8 cellular contexts compared by ENCODE assay signal in the genomic region with DNA sequence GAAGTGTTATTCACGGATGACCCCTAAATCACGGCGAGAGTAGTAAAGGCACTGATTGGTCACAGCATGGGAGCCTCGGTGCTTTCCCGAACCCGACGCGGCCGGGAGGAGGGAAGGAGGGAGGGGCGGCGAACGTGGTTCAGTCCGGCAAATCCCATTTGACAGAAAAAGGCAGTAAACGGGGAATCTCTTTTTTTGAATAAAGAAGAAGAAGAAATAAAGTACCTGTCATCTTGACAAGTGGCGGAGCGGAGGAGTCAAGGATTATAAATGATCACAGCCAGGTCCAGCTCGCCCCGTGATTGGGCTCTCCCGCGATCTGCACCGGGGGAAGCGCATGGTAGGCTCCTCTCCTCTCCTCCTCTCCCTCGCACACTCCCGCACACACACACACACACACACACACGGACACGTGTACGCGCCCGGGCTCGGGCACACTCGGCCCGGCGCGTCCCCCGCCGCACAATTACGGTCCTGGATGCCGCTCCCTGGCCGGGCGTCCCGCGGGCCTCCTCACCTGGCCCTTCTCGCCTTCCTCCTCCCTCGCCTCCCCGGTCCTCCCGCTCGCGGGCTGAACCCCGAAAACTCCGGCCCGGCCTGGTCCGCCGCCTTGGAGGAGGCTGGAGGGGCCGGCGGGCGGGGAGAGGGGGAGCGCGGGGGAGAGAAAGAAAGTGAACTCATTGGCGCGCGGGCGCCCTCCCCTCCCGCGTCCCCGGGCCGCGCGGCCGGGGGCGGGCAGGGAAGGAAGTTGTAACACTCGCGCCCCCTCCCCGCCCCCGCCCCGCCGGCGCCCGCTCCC.
A peak's percentile ranks its signal among the peaks of the same experiment; 100 is the strongest.
DNase-seq lines count a peak whose midpoint lies in the region; ATAC-seq and TF ChIP-seq lines count a peak whose summit lies in the region.

No MANE protein-coding gene starts in this region.

- ATAC-seq in GM18517 (IDR thresholded peaks at IDR 0.05; ENCODE audit: unreplicated experiment): peak; percentile 14
- peak; percentile 25 for ATAC-seq in activated naive CD8-positive, alpha-beta T cell treated with anti-CD3 and anti-CD28 coated beads, Interleukin-2, amount 10 ng/mL, durations not matched to agents 7 days and 5 days (ENCODE audit: low read depth)
- ATAC-seq in right cardiac atrium: peak; percentile 53 to 55
- no peak for ATAC-seq in HG02885 (IDR thresholded peaks at IDR 0.05; ENCODE audit: poor library complexity, unreplicated experiment)

- H3K27ac Mint-ChIP-seq in activated naive CD8-positive, alpha-beta T cell treated with anti-CD3 and anti-CD28 coated beads, Interleukin-2, amount 10 ng/mL, durations not matched to agents 7 days and 5 days: peak overlapping the region; percentile 48

- POLR2A ChIA-PET in activated naive CD8-positive, alpha-beta T cell treated with anti-CD3 and anti-CD28 coated beads, Interleukin-2, amount 10 ng/mL, durations not matched to agents 7 days and 5 days (lab: Charles Lee): interaction anchor here (0.6 kb wide), 1 partner anchor 126 kb away, joined by 3 read pairs; no protein-coding TSS in a partner anchor

- DNase-seq in AG09309 (ENCODE audit: low read depth) (peak; percentile 45), NCI-H1417 (lab: John Stamatoyannopoulos, UW) (peak; percentile 72 to 93 (median 89)), right cardiac atrium (peak in 2 of 3 donors; percentile 47 to 49), retinal pigment epithelial cell (ENCODE audit: low read depth) (no peak), GDM1 (lab: John Stamatoyannopoulos, UW) (no peak)
- peak; percentile 39 for DNase-seq in activated naive CD8-positive, alpha-beta T cell treated with anti-CD3 and anti-CD28 coated beads, Interleukin-2, amount 10 ng/mL, durations not matched to agents 7 days and 5 days

- no peak for TF ChIP-seq CTCF in AG09309 (IDR thresholded peaks at IDR 0.05; ENCODE audit: control insufficient read depth, insufficient read depth, low read depth, low read length, missing control alignments)
- no peak for TF ChIP-seq CTCF in retinal pigment epithelial cell (conservative IDR thresholded peaks at IDR 0.05; ENCODE audit: low read depth, low read length)

- H3K9me3 ChIP-seq in right cardiac atrium (ENCODE audit: control insufficient read depth, low read length): no peaks in the 10 kb centered on the region

- peaks cover 73% of the 10 kb centered on the region for H3K27me3 Mint-ChIP-seq in activated naive CD8-positive, alpha-beta T cell treated with anti-CD3 and anti-CD28 coated beads, Interleukin-2, amount 10 ng/mL, durations not matched to agents 7 days and 5 days

- peaks cover 4% of the 10 kb centered on the region for H3K27me3 ChIP-seq in right cardiac atrium (ENCODE audit: control insufficient read depth, insufficient read depth)

- H3K4me1 ChIP-seq in right cardiac atrium (ENCODE audit: control insufficient read depth, insufficient read depth, low read length): no peaks in the 10 kb centered on the region

- peaks cover 10% of the 10 kb centered on the region for H3K4me1 Mint-ChIP-seq in activated naive CD8-positive, alpha-beta T cell treated with anti-CD3 and anti-CD28 coated beads, Interleukin-2, amount 10 ng/mL, durations not matched to agents 7 days and 5 days

- peak overlapping the region; percentile 64 for H3K4me3 ChIP-seq in AG09309 (ENCODE audit: control insufficient read depth, low read depth, low read length)
- peak overlapping the region; percentile 85 for H3K4me3 ChIP-seq in right cardiac atrium (ENCODE audit: low read length)
- H3K4me3 ChIP-seq in retinal pigment epithelial cell (ENCODE audit: low read length): peak overlapping the region; percentile 65

- intact Hi-C loops in right cardiac atrium (cut with DNase I): no loop called here

- peak overlapping the region; percentile 69 for H3K4me3 Mint-ChIP-seq in activated naive CD8-positive, alpha-beta T cell treated with anti-CD3 and anti-CD28 coated beads, Interleukin-2, amount 10 ng/mL, durations not matched to agents 7 days and 5 days

- WGBS in right cardiac atrium: under 1% methylated on average over 76 of the region's 78 CpGs

- H3K9me3 Mint-ChIP-seq in activated naive CD8-positive, alpha-beta T cell treated with anti-CD3 and anti-CD28 coated beads, Interleukin-2, amount 10 ng/mL, durations not matched to agents 7 days and 5 days: no peaks in the 10 kb centered on the region

- H3K27ac ChIP-seq in right cardiac atrium (ENCODE audit: low read length): no peak overlapping the region

- H3K36me3 Mint-ChIP-seq in activated naive CD8-positive, alpha-beta T cell treated with anti-CD3 and anti-CD28 coated beads, Interleukin-2, amount 10 ng/mL, durations not matched to agents 7 days and 5 days: peaks cover 2% of the 10 kb centered on the region

Comparison
In these comparisons a context has a peak if more than half of its experiments do, and no peak if none do; other contexts are left out.
1. DNase-seq: peak in AG09309 (single experiment), NCI-H1417 (3 of 3), activated naive CD8-positive, alpha-beta T cell treated with anti-CD3 and anti-CD28 coated beads, Interleukin-2, amount 10 ng/mL, durations not matched to agents 7 days and 5 days (single experiment) and right cardiac atrium (2 of 3); none in retinal pigment epithelial cell (single experiment) and GDM1 (single experiment).
2. Peak in every context shown above with its lines, with median percentiles within 50 percentile points of each other: H3K4me3 ChIP-seq.